ENCODE assay signal across 24 cellular contexts in genomic region chr7:41872951-41873350, GRCh38.
"Had no signal": no experiment of that assay in that cellular context is flagged by ENCODE, and none has a peak within 500 bp of the region (broad histone marks: within the 10 kb centered on the region; RNA-seq: fewer than 3 reads in every experiment).

No MANE protein-coding gene starts in this region.

- H3K27ac ChIP-seq: body of pancreas, colonic mucosa, epithelial cell of prostate, esophagus squamous epithelium, gastroesophageal sphincter, hepatocyte, thoracic aorta, uterus had no signal

- H3K27me3 ChIP-seq: body of pancreas, colonic mucosa, gastroesophageal sphincter, hepatocyte, uterus had no signal

- H3K4me3 ChIP-seq: body of pancreas, colonic mucosa, esophagus squamous epithelium, gastroesophageal sphincter, hepatocyte, thoracic aorta, uterus had no signal

- H3K4me1 ChIP-seq: body of pancreas, colonic mucosa, esophagus squamous epithelium, gastroesophageal sphincter, uterus had no signal

- H3K79me2 ChIP-seq: hepatocyte had no signal

- H2AFZ ChIP-seq: hepatocyte had no signal

- H3K4me2 ChIP-seq: hepatocyte had no signal

- H3K36me3 ChIP-seq: colonic mucosa, esophagus squamous epithelium, gastroesophageal sphincter, thoracic aorta, uterus had no signal

- H3K9me3 ChIP-seq: body of pancreas, colonic mucosa, esophagus squamous epithelium, gastroesophageal sphincter, thoracic aorta, uterus had no signal

- DNase-seq: activated B cell treated with CpG ODN at 0.5 μM for 24 hours; activated CD4-positive, alpha-beta T cell treated with anti-CD3 and anti-CD28 coated beads, Interleukin-2, amount 50 U/mL, for 1 hour; activated CD8-positive, alpha-beta T cell treated with anti-CD3 and anti-CD28 coated beads for 36 hours; activated naive CD8-positive, alpha-beta T cell treated with anti-CD3 and anti-CD28 coated beads, Interleukin-2, amount 50 U/mL, for 24 hours; activated T-cell treated with anti-CD3 and anti-CD28 coated beads, Interleukin-2, amount 50 U/mL, for 48 hours; anterior cingulate cortex; body of pancreas; colonic mucosa; effector CD8-positive, alpha-beta T cell; esophagus squamous epithelium; left cardiac atrium; left ventricle myocardium superior; occipital lobe; posterior cingulate gyrus; right cardiac atrium; stimulated activated CD4-positive, alpha-beta T cell treated with anti-CD3 and anti-CD28 coated beads, Interleukin-2, amount 100 ng/mL, for 48 hours; stimulated activated naive CD8-positive, alpha-beta T cell treated with anti-CD3 and anti-CD28 coated beads, Interleukin-15, Interleukin-2, amounts not matched to agents 100 U/mL and 50 U/mL, for 24 hours; T-helper 1 cell; trophoblast cell; uterus had no signal

- ATAC-seq: activated CD8-positive, alpha-beta T cell treated with anti-CD3 and anti-CD28 coated beads for 36 hours; activated naive CD8-positive, alpha-beta T cell treated with anti-CD3 and anti-CD28 coated beads, Interleukin-2, amount 50 U/mL, for 24 hours; body of pancreas; gastroesophageal sphincter; left cardiac atrium; left ventricle myocardium superior; right cardiac atrium; stimulated activated naive CD8-positive, alpha-beta T cell treated with anti-CD3 and anti-CD28 coated beads, Interleukin-15, Interleukin-2, amounts not matched to agents 100 U/mL and 50 U/mL, for 24 hours had no signal
